16 cellular contexts compared by ENCODE assay signal in the genomic region with DNA sequence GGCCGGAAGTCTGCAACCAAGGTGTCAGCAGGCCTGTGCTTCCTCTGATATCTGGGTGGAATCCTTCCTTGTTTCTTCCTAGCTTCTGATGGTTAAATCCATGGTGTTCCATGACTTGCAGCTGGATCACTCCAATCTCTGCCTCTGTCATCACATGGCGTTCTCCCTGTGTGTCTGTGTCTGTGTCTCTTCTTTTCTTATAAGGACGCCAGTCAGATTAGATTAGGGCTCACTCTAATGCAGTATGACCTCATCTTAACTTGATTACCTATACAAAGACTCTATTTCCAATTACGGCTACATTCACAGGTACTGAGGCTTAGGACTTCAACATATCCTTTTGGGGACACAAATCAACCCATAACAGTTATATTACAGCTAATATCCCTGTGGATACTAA.
"Had no signal": no experiment of that assay in that cellular context is flagged by ENCODE, and none has a peak within 500 bp of the region (broad histone marks: within the 10 kb centered on the region; RNA-seq: fewer than 3 reads in every experiment).

No MANE protein-coding gene starts in this region.

- H3K4me3 ChIP-seq: MG63, SJSA1 had no signal

- H3K27me3 ChIP-seq: MG63, SJSA1 had no signal

- H3K36me3 ChIP-seq: MG63, SJSA1 had no signal

- H3K9me3 ChIP-seq: MG63, SJSA1 had no signal

- DNase-seq: KBM-7, MG63, NCI-H1092 treated with DMSO at 0.1 percent for 48 hours, NCI-H1436, NCI-H187, NCI-H2029, NCI-H2081 treated with DMSO at 0.1 percent for 48 hours, NCI-H2171 treated with DMSO at 0.1 percent for 48 hours, NCI-H345, NCI-H446 treated with DMSO at 0.1 percent for 48 hours, NCI-H510A treated with DMSO at 0.1 percent for 48 hours, NCI-H526, Right ventricle myocardium superior, RPMI8226, SIG-M5 had no signal
